In genomic region chr3:73508330-73508954, GRCh38 we compare ENCODE assay signal across 8 cellular contexts.
DNase-seq lines count a peak whose midpoint lies in the region; ATAC-seq and TF ChIP-seq lines count a peak whose summit lies in the region.

No MANE protein-coding gene starts in this region.

- intact Hi-C loops in left ventricle myocardium superior (cut with micrococcal nuclease) (loop anchor here (2.0 to 10.0 kb wide), 2 partner anchors 116 to 336 kb away; partner anchors contain the start of gene PDZRN3), gastrocnemius medialis (cut with DNase I; ENCODE audit: low total_unique reads) (loop anchor here (1.0 to 10.0 kb wide), 3 partner anchors 112 to 1784 kb away; partner anchors contain the start of gene EIF4E3)

- no peaks in the 10 kb centered on the region for H3K36me3 ChIP-seq in gastrocnemius medialis

- DNase-seq in Ammon's horn (ENCODE audit: low spot score), result peak; percentile 80
- DNase-seq in NCI-H345 (lab: John Stamatoyannopoulos, UW), result peak; percentile 68
- peak; percentile 29 for DNase-seq in activated naive CD8-positive, alpha-beta T cell treated with anti-CD3 and anti-CD28 coated beads, Interleukin-2, amount 50 U/mL, for 24 hours
- DNase-seq in left ventricle myocardium superior, result no peak
- DNase-seq in gastrocnemius medialis, result peak; percentile 50 to 51

- peak; percentile 62 to 81 (median 76) for TF ChIP-seq CTCF in gastrocnemius medialis (IDR thresholded peaks at IDR 0.05 in 4 of 5, conservative IDR thresholded peaks at IDR 0.05 in 1 of 5)

- no peaks in the 10 kb centered on the region for H3K27me3 ChIP-seq in gastrocnemius medialis

- no peaks in the 10 kb centered on the region for H3K36me3 Mint-ChIP-seq in activated naive CD8-positive, alpha-beta T cell treated with anti-CD3 and anti-CD28 coated beads, Interleukin-2, amount 50 U/mL, for 24 hours (ENCODE audit: low read depth)

- H3K4me3 ChIP-seq in gastrocnemius medialis, result no peak overlapping the region

- no peak overlapping the region for H3K4me3 Mint-ChIP-seq in activated naive CD8-positive, alpha-beta T cell treated with anti-CD3 and anti-CD28 coated beads, Interleukin-2, amount 50 U/mL, for 24 hours

- peak overlapping the region; percentile 57 to 70 (median 66) for H3K27ac ChIP-seq in gastrocnemius medialis

- TF ChIP-seq POLR2A in gastrocnemius medialis (IDR thresholded peaks at IDR 0.05), result no peak

- peak; percentile 63 for ATAC-seq in GM18511 (IDR thresholded peaks at IDR 0.05; ENCODE audit: unreplicated experiment)
- ATAC-seq in HG03108 (IDR thresholded peaks at IDR 0.05; ENCODE audit: unreplicated experiment), result peak; percentile 60
- no peak for ATAC-seq in activated naive CD8-positive, alpha-beta T cell treated with anti-CD3 and anti-CD28 coated beads, Interleukin-2, amount 50 U/mL, for 24 hours
- peak; percentile 66 for ATAC-seq in left ventricle myocardium superior
- peak; percentile 79 to 80 for ATAC-seq in gastrocnemius medialis
- ATAC-seq in GM19467 (IDR thresholded peaks at IDR 0.05; ENCODE audit: unreplicated experiment), result no peak

- peaks cover 4% of the 10 kb centered on the region for H3K27me3 Mint-ChIP-seq in activated naive CD8-positive, alpha-beta T cell treated with anti-CD3 and anti-CD28 coated beads, Interleukin-2, amount 50 U/mL, for 24 hours

- in situ Hi-C loops in gastrocnemius medialis (cut with MboI; ENCODE audit: low sequenced_read_pairs in 4 of 4), result loop anchor here in 3 of 4 donors (10.0 to 25.0 kb wide), 4 partner anchors 54 to 346 kb away; no protein-coding TSS in a partner anchor

- no peaks in the 10 kb centered on the region for H3K4me1 Mint-ChIP-seq in activated naive CD8-positive, alpha-beta T cell treated with anti-CD3 and anti-CD28 coated beads, Interleukin-2, amount 50 U/mL, for 24 hours

- H3K4me1 ChIP-seq in gastrocnemius medialis, result peaks cover 43 to 60% of the 10 kb centered on the region in 2 donors

- H3K9me3 ChIP-seq in gastrocnemius medialis, result no peaks in the 10 kb centered on the region

- H3K27ac Mint-ChIP-seq in activated naive CD8-positive, alpha-beta T cell treated with anti-CD3 and anti-CD28 coated beads, Interleukin-2, amount 50 U/mL, for 24 hours, result no peak overlapping the region

- no peaks in the 10 kb centered on the region for H3K9me3 Mint-ChIP-seq in activated naive CD8-positive, alpha-beta T cell treated with anti-CD3 and anti-CD28 coated beads, Interleukin-2, amount 50 U/mL, for 24 hours

Comparison
In these comparisons a context has a peak if more than half of its experiments do, and no peak if none do; other contexts are left out.
1. ATAC-seq: peak in GM18511 (single experiment), HG03108 (single experiment), left ventricle myocardium superior (single experiment) and gastrocnemius medialis (2 of 2); none in activated naive CD8-positive, alpha-beta T cell treated with anti-CD3 and anti-CD28 coated beads, Interleukin-2, amount 50 U/mL, for 24 hours (single experiment) and GM19467 (single experiment).